8 cellular contexts compared by ENCODE assay signal in the genomic region with DNA sequence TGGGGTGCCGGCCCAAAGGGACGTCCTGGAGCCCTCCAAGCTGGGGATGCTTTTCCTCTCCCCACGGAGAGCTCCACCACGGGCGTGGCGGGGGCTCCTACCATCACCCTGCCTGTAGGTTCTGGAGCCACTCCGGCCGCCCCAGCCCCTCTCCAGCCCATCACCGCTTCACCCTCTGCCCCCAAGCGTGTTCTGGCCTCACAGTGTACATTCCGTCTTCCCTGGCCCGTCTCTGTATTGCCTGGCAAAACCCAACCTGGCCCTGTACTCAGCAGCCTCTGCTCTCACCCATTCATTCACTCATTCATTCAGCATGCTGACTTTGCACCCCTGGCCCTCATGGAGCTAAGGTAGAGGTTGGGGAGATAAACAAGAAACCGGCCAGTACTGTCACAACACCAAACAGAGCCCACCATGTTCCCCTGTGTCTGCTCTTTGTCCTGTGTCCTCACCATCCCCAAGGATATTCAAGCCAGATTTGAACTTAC. TPM values are rescaled to one million over a fixed set of nuclear protein-coding genes. Genes with fewer than 3 reads are reported as not detected.
DNase-seq lines count a peak whose midpoint lies in the region; ATAC-seq and TF ChIP-seq lines count a peak whose summit lies in the region.

No MANE protein-coding gene starts in this region.

- H3K36me3 Mint-ChIP-seq in activated CD4-positive, alpha-beta T cell treated with anti-CD3 and anti-CD28 coated beads, Interleukin-2, amount 10 ng/mL, durations not matched to agents 7 days and 5 days (ENCODE audit: low read depth), result no peaks in the 10 kb centered on the region
- no peaks in the 10 kb centered on the region for H3K36me3 Mint-ChIP-seq in activated naive CD8-positive, alpha-beta T cell

- ATAC-seq in HG02610 (IDR thresholded peaks at IDR 0.05; ENCODE audit: unreplicated experiment), result no peak
- no peak for ATAC-seq in sciatic nerve

- CTCF ChIA-PET in activated CD4-positive, alpha-beta T cell treated with anti-CD3 and anti-CD28 coated beads, Interleukin-2, amount 10 ng/mL, durations not matched to agents 7 days and 5 days (lab: Charles Lee), result interaction anchor here (1.0 to 5.5 kb wide), 12 partner anchors 10 to 360 kb away, joined by 3 to 64 read pairs (median 6); a partner anchor contains a TSS

- no peak for DNase-seq in activated CD4-positive, alpha-beta T cell treated with anti-CD3 and anti-CD28 coated beads, Interleukin-2, amount 10 ng/mL, durations not matched to agents 7 days and 5 days
- no peak for DNase-seq in activated CD4-positive, alpha-beta T cell treated with anti-CD3 and anti-CD28 coated beads, Interleukin-2, amount 50 U/mL, for 4 hours
- DNase-seq in testis (no peak), sciatic nerve (ENCODE audit: low spot score) (no peak)
- DNase-seq in stimulated activated CD8-positive, alpha-beta memory T cell treated with anti-CD3 and anti-CD28 coated beads, Interleukin-4, amount 100 ng/mL, for 48 hours, result no peak

- peak overlapping the region; percentile 78 to 87 for H3K4me3 ChIP-seq in testis

- WGBS in testis, 2 donors, result 19 to 24% methylated on average over 4 to 13 of the region's 13 CpGs

- TF ChIP-seq POLR2A in testis (IDR thresholded peaks at IDR 0.05), result no peak

- POLR2A ChIA-PET in activated CD4-positive, alpha-beta T cell treated with anti-CD3 and anti-CD28 coated beads, Interleukin-2, amount 10 ng/mL, durations not matched to agents 7 days and 5 days (lab: Charles Lee), result no interaction called here

- H3K27me3 ChIP-seq in layer of hippocampus (ENCODE audit: control insufficient read depth, insufficient read depth, low read length) (no peaks in the 10 kb centered on the region), testis (no peaks in the 10 kb centered on the region)

- H3K4me3 Mint-ChIP-seq in activated CD4-positive, alpha-beta T cell treated with anti-CD3 and anti-CD28 coated beads, Interleukin-2, amount 10 ng/mL, durations not matched to agents 7 days and 5 days, result peak overlapping the region; percentile 72
- H3K4me3 Mint-ChIP-seq in activated naive CD8-positive, alpha-beta T cell, result peak overlapping the region; percentile 83

- intact Hi-C loops in testis (cut with DNase I; ENCODE audit: low total_unique reads), result no loop called here
- intact Hi-C loops in sciatic nerve (cut with DNase I), result loop anchor here (5.0 kb wide), 1 partner anchor 91 kb away; the partner anchor contains the start of gene WDR25

- peaks cover 44% of the 10 kb centered on the region for H3K4me1 ChIP-seq in testis

- no peaks in the 10 kb centered on the region for H3K27me3 Mint-ChIP-seq in activated CD4-positive, alpha-beta T cell treated with anti-CD3 and anti-CD28 coated beads, Interleukin-2, amount 10 ng/mL, durations not matched to agents 7 days and 5 days
- no peaks in the 10 kb centered on the region for H3K27me3 Mint-ChIP-seq in activated naive CD8-positive, alpha-beta T cell

- no peaks in the 10 kb centered on the region for H3K9me3 ChIP-seq in testis

- no peaks in the 10 kb centered on the region for H3K36me3 ChIP-seq in testis (ENCODE audit: low read depth, missing control alignments)

- no peaks in the 10 kb centered on the region for H3K9me3 Mint-ChIP-seq in activated CD4-positive, alpha-beta T cell treated with anti-CD3 and anti-CD28 coated beads, Interleukin-2, amount 10 ng/mL, durations not matched to agents 7 days and 5 days
- no peaks in the 10 kb centered on the region for H3K9me3 Mint-ChIP-seq in activated naive CD8-positive, alpha-beta T cell (ENCODE audit: low read depth)

- H3K4me1 Mint-ChIP-seq in activated CD4-positive, alpha-beta T cell treated with anti-CD3 and anti-CD28 coated beads, Interleukin-2, amount 10 ng/mL, durations not matched to agents 7 days and 5 days, result peaks cover 15% of the 10 kb centered on the region
- peaks cover 11% of the 10 kb centered on the region for H3K4me1 Mint-ChIP-seq in activated naive CD8-positive, alpha-beta T cell (ENCODE audit: low read depth)

- no peak for TF ChIP-seq CTCF in testis (IDR thresholded peaks at IDR 0.05)

- peak overlapping the region; percentile 91 for H3K27ac ChIP-seq in layer of hippocampus (ENCODE audit: low read depth, low read length)
- H3K27ac ChIP-seq in testis, result peak overlapping the region; percentile 91 to 94

- H3K27ac Mint-ChIP-seq in activated CD4-positive, alpha-beta T cell treated with anti-CD3 and anti-CD28 coated beads, Interleukin-2, amount 10 ng/mL, durations not matched to agents 7 days and 5 days, result peak overlapping the region; percentile 83
- peak overlapping the region; percentile 86 for H3K27ac Mint-ChIP-seq in activated naive CD8-positive, alpha-beta T cell

RNA-seq across cellular contexts. Expression of gene SLC25A29, which starts 20.3 kb away (rescaled TPM):
- total RNA-seq in activated CD4-positive, alpha-beta T cell treated with anti-CD3 and anti-CD28 coated beads, Interleukin-2, amount 10 ng/mL, durations not matched to agents 7 days and 5 days, result 1 to 10 TPM; 1.5 to 2.2 TPM
- 100 to 1,000 TPM; 185 to 322 TPM for total RNA-seq in testis
- polyA plus RNA-seq in testis (ENCODE audit: insufficient read depth, low read depth, low replicate concordance), result 72.3 TPM
- 86.8 TPM for total RNA-seq in sciatic nerve

RNA-seq across cellular contexts. Expression of gene SLC25A47, which starts 37.2 kb away (rescaled TPM):
- not detected for total RNA-seq in activated CD4-positive, alpha-beta T cell treated with anti-CD3 and anti-CD28 coated beads, Interleukin-2, amount 10 ng/mL, durations not matched to agents 7 days and 5 days
- total RNA-seq in testis, result under 1 TPM; 0.37 to 0.87 TPM
- polyA plus RNA-seq in testis (ENCODE audit: insufficient read depth, low read depth, low replicate concordance), result 0.78 TPM
- total RNA-seq in sciatic nerve, result not detected

RNA-seq across cellular contexts. Expression of gene YY1, which starts 47.0 kb away (rescaled TPM):
- total RNA-seq in activated CD4-positive, alpha-beta T cell treated with anti-CD3 and anti-CD28 coated beads, Interleukin-2, amount 10 ng/mL, durations not matched to agents 7 days and 5 days, result 100 to 1,000 TPM in 1 of 2 experiments, 10 to 100 TPM in 1; 95.0 to 107 TPM
- 10 to 100 TPM; 58.1 to 68.2 TPM for total RNA-seq in testis
- polyA plus RNA-seq in testis (ENCODE audit: insufficient read depth, low read depth, low replicate concordance), result 74.2 TPM
- total RNA-seq in sciatic nerve, result 59.9 TPM

Comparison
In these comparisons a context has a peak if more than half of its experiments do, and no peak if none do; other contexts are left out.
1. RNA of gene SLC25A29, which starts 20.3 kb away (total RNA-seq): 185 to 322 TPM in testis and 86.8 TPM in sciatic nerve (single experiment); 1.5 to 2.2 TPM in activated CD4-positive, alpha-beta T cell treated with anti-CD3 and anti-CD28 coated beads, Interleukin-2, amount 10 ng/mL, durations not matched to agents 7 days and 5 days; every median in the first group is over 10 times any median in the second.